In genomic region chr19:52673014-52673413, GRCh38 we compare ENCODE assay signal across 18 cellular contexts. TPM values are rescaled to one million over a fixed set of nuclear protein-coding genes. Genes with fewer than 3 reads are reported as not detected.
DNase-seq lines count a peak whose midpoint lies in the region; ATAC-seq and TF ChIP-seq lines count a peak whose summit lies in the region.
"Had no signal": no experiment of that assay in that cellular context is flagged by ENCODE, and none has a peak within 500 bp of the region (broad histone marks: within the 10 kb centered on the region; RNA-seq: fewer than 3 reads in every experiment).

No MANE protein-coding gene starts in this region.

- DNase-seq in natural killer cell (no peak), fibroblast of lung (ENCODE audit: low read depth in 2 of 2) (peak; percentile 13 to 57), mesenchymal stem cell (peak; percentile 46), SW480 (ENCODE audit: low spot score) (no peak), OCI-M1 (lab: John Stamatoyannopoulos, UW) (no peak), UCSD-AML1 (lab: John Stamatoyannopoulos, UW; ENCODE audit: unreplicated experiment) (no peak)
- no peak for DNase-seq in natural killer cell treated with Interleukin-12 subunit alpha and Interleukin-12 subunit beta and Interleukin-15 and Interleukin-18, amount 100 ng/mL, for 72 hours (ENCODE audit: low spot score)
- DNase-seq: 8988T; DMS79 treated with DMSO at 0.1 percent for 48 hours; GM23248; NCI-H1105; NCI-H1694; NCI-H2081 treated with DMSO at 0.1 percent for 48 hours; NK-92 treated with Interleukin-12 subunit alpha and Interleukin-12 subunit beta, amount 100 ng/mL, for 24 hours; Right ventricle myocardium superior had no signal

- H3K4me1 Mint-ChIP-seq in natural killer cell, result peaks cover 37 to 41% of the 10 kb centered on the region in 2 donors
- peaks cover 18 to 27% of the 10 kb centered on the region in 2 donors for H3K4me1 Mint-ChIP-seq in natural killer cell treated with Interleukin-12 subunit alpha and Interleukin-12 subunit beta and Interleukin-15 and Interleukin-18, amount 100 ng/mL, for 72 hours (ENCODE audit: low read depth in 2 of 2)

- no peaks in the 10 kb centered on the region for H3K9me3 ChIP-seq in fibroblast of lung (ENCODE audit: control insufficient read depth, insufficient read depth, low read depth, low read length)
- H3K9me3 ChIP-seq in mesenchymal stem cell (ENCODE audit: control insufficient read depth, low read length), result no peaks in the 10 kb centered on the region
- H3K9me3 ChIP-seq: HAP-1 had no signal

- H3K27ac ChIP-seq in fibroblast of lung (ENCODE audit: insufficient read depth, low read length) (no peak overlapping the region), mesenchymal stem cell (ENCODE audit: low read length, poor library complexity, severe bottlenecking) (no peak overlapping the region)
- H3K27ac ChIP-seq: GM23248 had no signal

- peak overlapping the region; percentile 48 to 61 for H3K27ac Mint-ChIP-seq in natural killer cell
- no peak overlapping the region for H3K27ac Mint-ChIP-seq in natural killer cell treated with Interleukin-12 subunit alpha and Interleukin-12 subunit beta and Interleukin-15 and Interleukin-18, amount 100 ng/mL, for 72 hours
- H3K27ac Mint-ChIP-seq: B cell had no signal

- H3K9ac ChIP-seq in fibroblast of lung (ENCODE audit: insufficient read depth, low read length), result no peak overlapping the region
- H3K9ac ChIP-seq in mesenchymal stem cell (ENCODE audit: low read length), result no peak overlapping the region
- H3K9ac ChIP-seq: GM23248 had no signal

- H3K79me1 ChIP-seq in mesenchymal stem cell (replicated peaks; ENCODE audit: low read length, poor library complexity, severe bottlenecking), result peaks cover 11% of the 10 kb centered on the region

- H3K4ac ChIP-seq in mesenchymal stem cell (ENCODE audit: low read depth in 1 of 2, low read length in 2 of 2), result no peak overlapping the region

- no peaks in the 10 kb centered on the region for H3K36me3 Mint-ChIP-seq in natural killer cell
- H3K36me3 Mint-ChIP-seq in natural killer cell treated with Interleukin-12 subunit alpha and Interleukin-12 subunit beta and Interleukin-15 and Interleukin-18, amount 100 ng/mL, for 72 hours, result peaks cover 8% of the 10 kb centered on the region

- H3K27me3 Mint-ChIP-seq in natural killer cell (ENCODE audit: low read depth in 2 of 2), result no peaks in the 10 kb centered on the region
- no peaks in the 10 kb centered on the region for H3K27me3 Mint-ChIP-seq in natural killer cell treated with Interleukin-12 subunit alpha and Interleukin-12 subunit beta and Interleukin-15 and Interleukin-18, amount 100 ng/mL, for 72 hours
- H3K27me3 Mint-ChIP-seq: B cell had no signal

- H3K4me2 ChIP-seq in fibroblast of lung (ENCODE audit: extremely low read depth, insufficient read depth, low read length) (no peak overlapping the region), mesenchymal stem cell (ENCODE audit: low read length, poor library complexity, severe bottlenecking) (no peak overlapping the region)

- H3K4me1 ChIP-seq in fibroblast of lung (ENCODE audit: control insufficient read depth, extremely low read depth, insufficient read depth, low read length), result no peaks in the 10 kb centered on the region
- peaks cover 5% of the 10 kb centered on the region for H3K4me1 ChIP-seq in mesenchymal stem cell (ENCODE audit: control insufficient read depth, insufficient read depth, low read depth, low read length)

- H3K9me3 Mint-ChIP-seq in natural killer cell, result no peaks in the 10 kb centered on the region
- H3K9me3 Mint-ChIP-seq in natural killer cell treated with Interleukin-12 subunit alpha and Interleukin-12 subunit beta and Interleukin-15 and Interleukin-18, amount 100 ng/mL, for 72 hours, result no peaks in the 10 kb centered on the region

- WGBS in mesenchymal stem cell, result 89% methylated on average over 3 of the region's 4 CpGs

- H2BK12ac ChIP-seq in mesenchymal stem cell (ENCODE audit: low read length in 2 of 2), result no peak overlapping the region

- peak overlapping the region; percentile 21 for H3K4me3 Mint-ChIP-seq in natural killer cell
- H3K4me3 Mint-ChIP-seq in natural killer cell treated with Interleukin-12 subunit alpha and Interleukin-12 subunit beta and Interleukin-15 and Interleukin-18, amount 100 ng/mL, for 72 hours, result no peak overlapping the region
- H3K4me3 Mint-ChIP-seq: B cell had no signal

- ATAC-seq in natural killer cell (no peak), HG02885 (IDR thresholded peaks at IDR 0.05; ENCODE audit: poor library complexity, unreplicated experiment) (no peak)
- ATAC-seq in natural killer cell treated with Interleukin-12 subunit alpha and Interleukin-12 subunit beta and Interleukin-15 and Interleukin-18, amount 100 ng/mL, for 72 hours, result no peak

- H4K20me1 ChIP-seq in fibroblast of lung (ENCODE audit: control insufficient read depth, extremely low read depth, insufficient read depth, low read length), result no peaks in the 10 kb centered on the region

- no peak overlapping the region for H2AK5ac ChIP-seq in mesenchymal stem cell (ENCODE audit: low read length, severe bottlenecking)

- peaks cover 1% of the 10 kb centered on the region for H3K36me3 ChIP-seq in fibroblast of lung (ENCODE audit: control insufficient read depth, insufficient read depth, low read length)
- peaks cover 12 to 14% of the 10 kb centered on the region in 2 experiments for H3K36me3 ChIP-seq in mesenchymal stem cell (ENCODE audit: control insufficient read depth in 1 of 2, insufficient read depth in 2 of 2, low read depth in 1 of 2, low read length in 2 of 2)

- no peak overlapping the region for H2BK15ac ChIP-seq in mesenchymal stem cell (ENCODE audit: low read depth, poor library complexity, severe bottlenecking)

- no peak overlapping the region for H2BK120ac ChIP-seq in mesenchymal stem cell (ENCODE audit: low read depth, low read length)

- no peak for TF ChIP-seq CTCF in natural killer cell (IDR thresholded peaks at IDR 0.05)
- no peak for TF ChIP-seq CTCF in fibroblast of lung (conservative IDR thresholded peaks at IDR 0.05 in 1 of 2, IDR thresholded peaks at IDR 0.05 in 1 of 2; ENCODE audit: low read depth in 1 of 2, low read length in 2 of 2)

- no peak overlapping the region for H3K18ac ChIP-seq in mesenchymal stem cell (ENCODE audit: low read depth in 1 of 2, low read length in 2 of 2)

- no peak overlapping the region for H4K91ac ChIP-seq in mesenchymal stem cell (ENCODE audit: low read length)

- no peak overlapping the region for H3K4me3 ChIP-seq in fibroblast of lung (replicated peaks in 1 of 4; ENCODE audit: control extremely low read depth in 1 of 4, insufficient read depth in 1 of 4, low read depth in 3 of 4, low read length in 4 of 4)
- no peak overlapping the region for H3K4me3 ChIP-seq in mesenchymal stem cell (ENCODE audit: insufficient read depth in 1 of 2, low read depth in 1 of 2, low read length in 2 of 2)
- H3K4me3 ChIP-seq: GM23248, HAP-1 had no signal

- no peak overlapping the region for H3K23ac ChIP-seq in mesenchymal stem cell (ENCODE audit: low read length in 2 of 2)

- H4K8ac ChIP-seq in mesenchymal stem cell (ENCODE audit: low read length), result no peak overlapping the region

- intact Hi-C loops in natural killer cell (cut with micrococcal nuclease), result no loop called here

- H3K27me3 ChIP-seq in fibroblast of lung (ENCODE audit: control insufficient read depth, insufficient read depth, low read length), result no peaks in the 10 kb centered on the region
- no peaks in the 10 kb centered on the region for H3K27me3 ChIP-seq in mesenchymal stem cell (ENCODE audit: control insufficient read depth in 1 of 2, insufficient read depth in 1 of 2, low read length in 2 of 2)

- H2AFZ ChIP-seq in fibroblast of lung (ENCODE audit: low read length) (no peak overlapping the region), mesenchymal stem cell (ENCODE audit: low read depth, low read length) (no peak overlapping the region)
- H2AFZ ChIP-seq: GM23248 had no signal

- peaks cover 24% of the 10 kb centered on the region for H3K79me2 ChIP-seq in fibroblast of lung (ENCODE audit: control insufficient read depth, insufficient read depth, low read length)

- H2BK5ac ChIP-seq in mesenchymal stem cell (ENCODE audit: low read depth, low read length, poor library complexity, severe bottlenecking), result no peak overlapping the region

- no peak overlapping the region for H3K14ac ChIP-seq in mesenchymal stem cell (ENCODE audit: low read length in 2 of 2)

RNA-seq across cellular contexts. Expression of gene ZNF83, which starts 34.9 kb away (rescaled TPM):
- total RNA-seq in natural killer cell (100 to 1,000 TPM in 1 of 3 donors, 10 to 100 TPM in 2; 46.8 to 114 (median 96.9) TPM), fibroblast of lung (47.0 and 60.6 TPM in 2 replicates)
- total RNA-seq in natural killer cell treated with Interleukin-12 subunit alpha and Interleukin-12 subunit beta and Interleukin-15 and Interleukin-18, amount 100 ng/mL, for 72 hours, result 10 to 100 TPM; 20.2 to 25.8 TPM
- polyA plus RNA-seq in fibroblast of lung, result 21.1 and 27.2 TPM in 2 replicates
- 11.9 and 16.6 TPM in 2 replicates for polyA plus RNA-seq in fibroblast of lung (2012)
- polyA minus RNA-seq in fibroblast of lung (ENCODE audit: low replicate concordance), result 6.2 and 11.7 TPM in 2 replicates
- 20.5 TPM for polyA plus RNA-seq in mesenchymal stem cell (2013, experiment 1 of 2)
- 20.2 TPM for polyA plus RNA-seq in mesenchymal stem cell (2013, experiment 2 of 2)

Comparison
In these comparisons a context has a peak if more than half of its experiments do, and no peak if none do; other contexts are left out.
1. H3K27ac Mint-ChIP-seq: peak in natural killer cell (2 of 2); none in natural killer cell treated with Interleukin-12 subunit alpha and Interleukin-12 subunit beta and Interleukin-15 and Interleukin-18, amount 100 ng/mL, for 72 hours (0 of 2).
2. DNase-seq: peak in fibroblast of lung (2 of 2) and mesenchymal stem cell (single experiment); none in natural killer cell (single experiment), natural killer cell treated with Interleukin-12 subunit alpha and Interleukin-12 subunit beta and Interleukin-15 and Interleukin-18, amount 100 ng/mL, for 72 hours (single experiment), SW480 (single experiment), OCI-M1 (single experiment) and UCSD-AML1 (single experiment).